Comparison of ENCODE assay signal across 12 cellular contexts in the genomic region with DNA sequence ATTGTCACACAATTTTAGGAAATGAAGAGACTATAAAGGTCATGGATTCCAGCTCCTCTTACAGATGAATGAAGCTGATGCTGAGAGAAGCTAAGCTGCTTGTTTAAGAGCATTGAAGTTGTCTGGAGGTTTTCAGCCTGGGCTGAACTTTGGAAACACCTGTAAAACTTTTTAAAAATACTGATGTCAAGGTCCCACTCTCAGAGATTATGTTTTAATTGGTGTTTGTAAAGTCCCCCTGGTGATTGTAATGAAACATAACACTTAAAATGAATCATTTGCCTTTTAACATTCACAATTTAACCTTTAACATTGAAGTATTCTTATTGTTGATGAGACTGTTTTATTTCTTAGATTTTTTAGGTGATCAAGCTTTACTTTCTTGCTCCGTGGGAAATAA. TPM values are rescaled to one million over a fixed set of nuclear protein-coding genes. Genes with fewer than 3 reads are reported as not detected.
A peak's percentile ranks its signal among the peaks of the same experiment; 100 is the strongest.
DNase-seq lines count a peak whose midpoint lies in the region; ATAC-seq and TF ChIP-seq lines count a peak whose summit lies in the region.
"Had no signal": no experiment of that assay in that cellular context is flagged by ENCODE, and none has a peak within 500 bp of the region (broad histone marks: within the 10 kb centered on the region; RNA-seq: fewer than 3 reads in every experiment).

No MANE protein-coding gene starts in this region.

- H3K9me3 ChIP-seq in CD8-positive, alpha-beta T cell (ENCODE audit: low read length): no peaks in the 10 kb centered on the region
- H3K9me3 ChIP-seq in mammary epithelial cell (replicated peaks; ENCODE audit: insufficient read depth, low read length): no peaks in the 10 kb centered on the region
- H3K9me3 ChIP-seq: ovary, stomach had no signal

- in situ Hi-C loops in mammary epithelial cell (cut with MboI; ENCODE audit: low sequenced_read_pairs in 2 of 2): no loop called here

- POLR2A ChIA-PET in CD8-positive, alpha-beta T cell (lab: Charles Lee): interaction anchor here (0.6 kb wide), 1 partner anchor 11 kb away, joined by 4 read pairs; no protein-coding TSS in a partner anchor

- no peak overlapping the region for H3K9ac ChIP-seq in mammary epithelial cell (ENCODE audit: insufficient read depth, low read length)

- DNase-seq in CD8-positive, alpha-beta T cell: no peak
- no peak for DNase-seq in mammary epithelial cell
- DNase-seq in naive B cell: peak; percentile 10
- DNase-seq in T-helper 1 cell: no peak
- no peak for DNase-seq in NCI-H146 (lab: John Stamatoyannopoulos, UW)
- DNase-seq in NCI-H1694 (lab: John Stamatoyannopoulos, UW): no peak
- DNase-seq: foreskin melanocyte; ovary; stimulated activated CD4-positive, alpha-beta T cell treated with anti-CD3 and anti-CD28 coated beads, Interleukin-4, amount 100 ng/mL, for 1 hour; stomach had no signal

- H3K27ac ChIP-seq in CD8-positive, alpha-beta T cell (ENCODE audit: low read depth, low read length): no peak overlapping the region
- H3K27ac ChIP-seq in mammary epithelial cell (ENCODE audit: insufficient read depth, low read depth, low read length): no peak overlapping the region
- H3K27ac ChIP-seq: ovary, stomach had no signal

- peaks cover 40% of the 10 kb centered on the region for H3K4me1 Mint-ChIP-seq in CD8-positive, alpha-beta T cell (ENCODE audit: low read depth)
- H3K4me1 Mint-ChIP-seq in naive B cell: peaks cover 15 to 41% (median 29%) of the 10 kb centered on the region in 3 donors

- no peak overlapping the region for H3K4me3 ChIP-seq in CD8-positive, alpha-beta T cell (ENCODE audit: low read depth, low read length)
- H3K4me3 ChIP-seq in mammary epithelial cell (replicated peaks in 1 of 3; ENCODE audit: insufficient read depth in 1 of 3, low read depth in 2 of 3, low read length in 3 of 3): no peak overlapping the region
- H3K4me3 ChIP-seq: ovary, stomach had no signal

- no TSS peak for BruUV-seq in mammary epithelial cell (replicated peaks; lab: Mats Ljungman, UMichigan)

- intact Hi-C loops in CD8-positive, alpha-beta T cell (cut with DNase I, micrococcal nuclease): loop anchor here (1.0 to 2.0 kb wide), 5 partner anchors 8 to 61 kb away; no protein-coding TSS in a partner anchor
- intact Hi-C loops in mammary epithelial cell (cut with micrococcal nuclease): loop anchor here (1.0 to 2.0 kb wide), 2 partner anchors 15 to 60 kb away; no protein-coding TSS in a partner anchor

- no peak overlapping the region for H3K4me2 ChIP-seq in mammary epithelial cell (ENCODE audit: insufficient read depth, low read depth, low read length)

- H3K4me3 Mint-ChIP-seq in CD8-positive, alpha-beta T cell: no peak overlapping the region
- H3K4me3 Mint-ChIP-seq in naive B cell: no peak overlapping the region

- peaks cover 14% of the 10 kb centered on the region for H4K20me1 ChIP-seq in mammary epithelial cell (ENCODE audit: insufficient read depth, low read length)

- peaks cover 94% of the 10 kb centered on the region for H3K79me2 ChIP-seq in mammary epithelial cell (ENCODE audit: insufficient read depth, low read length)

- ATAC-seq in CD8-positive, alpha-beta T cell: peak; percentile 65
- ATAC-seq in HG03159 (IDR thresholded peaks at IDR 0.05; ENCODE audit: unreplicated experiment) (peak; percentile 38), naive B cell (ENCODE audit: low read depth in 2 of 2) (no peak), GM21526 (IDR thresholded peaks at IDR 0.05; ENCODE audit: low FRiP score, unreplicated experiment) (no peak)

- no peaks in the 10 kb centered on the region for H3K27me3 ChIP-seq in CD8-positive, alpha-beta T cell (ENCODE audit: insufficient read depth, low read length)
- H3K27me3 ChIP-seq in mammary epithelial cell (ENCODE audit: insufficient read depth, low read length): no peaks in the 10 kb centered on the region
- H3K27me3 ChIP-seq: ovary, stomach had no signal

- peaks cover 23% of the 10 kb centered on the region for H3K36me3 Mint-ChIP-seq in CD8-positive, alpha-beta T cell
- no peaks in the 10 kb centered on the region for H3K36me3 Mint-ChIP-seq in naive B cell

- dilution Hi-C loops in mammary epithelial cell (cut with HindIII; ENCODE audit: low sequenced_read_pairs): no loop called here

- no peaks in the 10 kb centered on the region for H3K27me3 Mint-ChIP-seq in CD8-positive, alpha-beta T cell (ENCODE audit: low read depth)
- no peaks in the 10 kb centered on the region for H3K27me3 Mint-ChIP-seq in naive B cell

- H3K36me3 ChIP-seq in CD8-positive, alpha-beta T cell (ENCODE audit: insufficient read depth, low read length): peaks cover 6% of the 10 kb centered on the region
- H3K36me3 ChIP-seq in mammary epithelial cell (ENCODE audit: insufficient read depth, low read length): peaks cover 15% of the 10 kb centered on the region
- H3K36me3 ChIP-seq: ovary had no signal

- WGBS in mammary epithelial cell (ENCODE audit: low coverage, missing lambda C conversion rate): 100% methylated on average over 1 of the region's 1 CpG

- peak overlapping the region; percentile 57 for H3K27ac Mint-ChIP-seq in CD8-positive, alpha-beta T cell
- H3K27ac Mint-ChIP-seq in naive B cell: peak overlapping the region in 1 of 6 donors; percentile 33

- H3K4me1 ChIP-seq in CD8-positive, alpha-beta T cell (ENCODE audit: insufficient read depth, low read length): peaks cover 25% of the 10 kb centered on the region
- H3K4me1 ChIP-seq in mammary epithelial cell (ENCODE audit: insufficient read depth, low read length): peaks cover 6% of the 10 kb centered on the region

- H3K9me3 Mint-ChIP-seq in CD8-positive, alpha-beta T cell: no peaks in the 10 kb centered on the region
- no peaks in the 10 kb centered on the region for H3K9me3 Mint-ChIP-seq in naive B cell

- no peak overlapping the region for H2AFZ ChIP-seq in mammary epithelial cell (ENCODE audit: low read depth, low read length)

- peak; percentile 68 for TF ChIP-seq CTCF in CD8-positive, alpha-beta T cell (IDR thresholded peaks at IDR 0.05)
- peak; percentile 21 to 29 for TF ChIP-seq CTCF in mammary epithelial cell (conservative IDR thresholded peaks at IDR 0.05 in 1 of 2, IDR thresholded peaks at IDR 0.05 in 1 of 2; ENCODE audit: extremely low read depth in 1 of 2, insufficient read depth in 1 of 2, low read depth in 1 of 2, low read length in 2 of 2)

- CTCF ChIA-PET in CD8-positive, alpha-beta T cell (lab: Charles Lee): interaction anchor here (0.6 to 1.6 kb wide), 4 partner anchors 16 to 93 kb away, joined by 3 to 7 read pairs (median 6); partner anchors contain the start of gene RAD23B
- CTCF ChIA-PET in mammary epithelial cell (lab: Charles Lee; ENCODE audit: low non-redundant PET): no interaction called here

RNA-seq across cellular contexts. Expression of gene RAD23B, which starts 16.4 kb away (rescaled TPM):
- 10 to 100 TPM; 82.9 to 91.0 TPM for total RNA-seq in CD8-positive, alpha-beta T cell
- total RNA-seq in mammary epithelial cell: 100 to 1,000 TPM; 126 to 177 TPM
- polyA plus RNA-seq in mammary epithelial cell (166 TPM), naive B cell (ENCODE audit: low read depth in 6 of 6) (10 to 100 TPM; 11.7 to 33.6 (median 25.2) TPM)
- 115 TPM for polyA minus RNA-seq in mammary epithelial cell

Comparison
In these comparisons a context has a peak if more than half of its experiments do, and no peak if none do; other contexts are left out.
1. ATAC-seq: peak in CD8-positive, alpha-beta T cell (single experiment) and HG03159 (single experiment); none in naive B cell (0 of 2) and GM21526 (single experiment).